19 cellular contexts compared by ENCODE assay signal in the genomic region with DNA sequence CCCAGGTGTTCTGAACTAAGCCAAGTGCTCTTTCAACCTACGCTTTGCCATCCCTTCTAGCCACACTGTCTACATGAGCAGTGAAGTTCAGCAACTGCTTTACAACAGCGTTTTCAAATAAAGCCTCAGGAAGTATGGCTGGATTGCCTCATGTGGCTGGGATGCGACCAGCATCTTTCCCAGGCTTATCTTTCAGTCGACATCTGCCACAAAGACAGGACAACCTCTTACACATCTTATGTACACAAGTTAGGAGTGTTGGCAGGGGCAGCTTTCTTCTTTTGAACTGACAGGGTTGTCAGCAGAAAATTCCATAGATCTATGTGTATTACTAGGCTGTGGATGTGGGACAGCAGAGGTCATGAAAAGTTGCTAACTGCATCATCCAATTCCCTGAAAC. TPM values are rescaled to one million over a fixed set of nuclear protein-coding genes. Genes with fewer than 3 reads are reported as not detected.
A peak's percentile ranks its signal among the peaks of the same experiment; 100 is the strongest.
DNase-seq lines count a peak whose midpoint lies in the region; ATAC-seq and TF ChIP-seq lines count a peak whose summit lies in the region.
"Had no signal": no experiment of that assay in that cellular context is flagged by ENCODE, and none has a peak within 500 bp of the region (broad histone marks: within the 10 kb centered on the region; RNA-seq: fewer than 3 reads in every experiment).

No MANE protein-coding gene starts in this region.

- H3K4me1 ChIP-seq in IMR-90 (ENCODE audit: control insufficient read depth, insufficient read depth, low read length): peaks cover 6% of the 10 kb centered on the region; the same call in 1 of the 2 replicates
- H3K4me1 ChIP-seq in neural progenitor cell: peaks cover 80% of the 10 kb centered on the region

- H3K27ac ChIP-seq in IMR-90 (ENCODE audit: insufficient read depth, low read length) (no peak overlapping the region), neural progenitor cell (no peak overlapping the region)
- H3K27ac ChIP-seq: SJSA1 had no signal

- no peak for TF ChIP-seq POLR2A in IMR-90 (IDR thresholded peaks at IDR 0.05; ENCODE audit: low read depth, low read length)

- H3K79me2 ChIP-seq in neural progenitor cell (ENCODE audit: low read depth): no peaks in the 10 kb centered on the region

- no peak overlapping the region for H3K18ac ChIP-seq in IMR-90 (ENCODE audit: low read depth, low read length)

- H3K27me3 ChIP-seq in IMR-90 (ENCODE audit: control insufficient read depth, insufficient read depth, low read length) (peaks cover 14% of the 10 kb centered on the region), neural progenitor cell (peaks cover 20% of the 10 kb centered on the region)

- H2BK20ac ChIP-seq in IMR-90 (ENCODE audit: low read depth, low read length): no peak overlapping the region

- no peak overlapping the region for H4K8ac ChIP-seq in IMR-90 (ENCODE audit: low read depth in 2 of 2, low read length in 2 of 2)

- no peak overlapping the region for H3K56ac ChIP-seq in IMR-90 (ENCODE audit: extremely low read depth, insufficient read depth, low read length)

- H3K36me3 ChIP-seq in IMR-90 (ENCODE audit: control insufficient read depth, insufficient read depth, low read length) (peaks cover 15% of the 10 kb centered on the region), neural progenitor cell (no peaks in the 10 kb centered on the region)
- H3K36me3 ChIP-seq: MG63, SJSA1 had no signal

- H3K4ac ChIP-seq in IMR-90 (ENCODE audit: low read depth, low read length): no peak overlapping the region

- intact Hi-C loops in IMR-90 (cut with micrococcal nuclease): no loop called here

- no TSS peak for BruUV-seq in IMR-90 (replicated peaks; lab: Mats Ljungman, UMichigan)

- no peaks in the 10 kb centered on the region for H3K9me3 ChIP-seq in IMR-90 (ENCODE audit: control insufficient read depth, insufficient read depth, low read length)
- no peaks in the 10 kb centered on the region for H3K9me3 ChIP-seq in neural progenitor cell (ENCODE audit: low read depth)
- H3K9me3 ChIP-seq: MG63, SJSA1 had no signal

- no peak overlapping the region for H2AK9ac ChIP-seq in IMR-90 (replicated peaks; ENCODE audit: low read depth, low read length, poor library complexity)

- DNase-seq in IMR-90 (peak; percentile 5), WTC11 (ENCODE audit: low spot score) (no peak), islet precursor cell (peak; percentile 59), neural progenitor cell (ENCODE audit: low spot score) (peak; percentile 24), GDM1 (lab: John Stamatoyannopoulos, UW) (no peak)
- DNase-seq in activated naive CD4-positive, alpha-beta T cell treated with Interleukin-2 at 50 U/mL for 16 hours: no peak
- no peak for DNase-seq in effector CD8-positive, alpha-beta T cell (lab: John Stamatoyannopoulos, UW)
- DNase-seq: CD4-positive, CD25-positive, alpha-beta regulatory T cell; DMS79 treated with DMSO at 0.1 percent for 48 hours; HCEC 1CT; MG63; NCI-H1048; NCI-H1417 treated with DMSO at 0.1 percent for 48 hours; NCI-H187 treated with DMSO at 0.1 percent for 48 hours; NCI-H2107; NCI-H2227 treated with DMSO at 0.1 percent for 48 hours; NCI-H510A had no signal

- in situ Hi-C loops in IMR-90 (cut with MboI; ENCODE audit: low sequenced_read_pairs): no loop called here

- H3K36me3 Mint-ChIP-seq in WTC11 (no peaks in the 10 kb centered on the region), neural progenitor cell (peaks cover 3% of the 10 kb centered on the region)
- H3K36me3 Mint-ChIP-seq: CD4-positive, CD25-positive, alpha-beta regulatory T cell had no signal

- H3K4me3 ChIP-seq in IMR-90 (ENCODE audit: insufficient read depth, low read depth, low read length): no peak overlapping the region
- H3K4me3 ChIP-seq in neural progenitor cell: no peak overlapping the region
- H3K4me3 ChIP-seq: GM12878, MG63, SJSA1 had no signal

- H3K14ac ChIP-seq in IMR-90 (replicated peaks; ENCODE audit: low read depth, low read length): no peak overlapping the region

- H2AFZ ChIP-seq in IMR-90 (replicated peaks; ENCODE audit: low read length, poor library complexity) (no peak overlapping the region), neural progenitor cell (replicated peaks) (no peak overlapping the region)

- CTCF ChIA-PET in IMR-90 (lab: Yijun Ruan, JAX): interaction anchor here (1.4 kb wide), 1 partner anchor 15 kb away, joined by 3 read pairs; no protein-coding TSS in a partner anchor
- CTCF ChIA-PET in WTC11 (lab: Charles Lee): interaction anchor here (2.2 to 5.6 kb wide), 3 partner anchors 13 to 20 kb away, joined by 20 to 87 read pairs (median 26); no protein-coding TSS in a partner anchor

- H3K9me1 ChIP-seq in IMR-90 (ENCODE audit: insufficient read depth, low read length): no peaks in the 10 kb centered on the region

- no peak overlapping the region for H2BK5ac ChIP-seq in IMR-90 (ENCODE audit: low read depth, low read length, poor library complexity, severe bottlenecking)

- H3K9ac ChIP-seq in IMR-90 (ENCODE audit: low read depth, low read length) (no peak overlapping the region), neural progenitor cell (no peak overlapping the region)

- H3K4me2 ChIP-seq in IMR-90 (ENCODE audit: low read depth, low read length): no peak overlapping the region
- H3K4me2 ChIP-seq in neural progenitor cell: peak overlapping the region; percentile 84

- no peaks in the 10 kb centered on the region for H3K9me3 Mint-ChIP-seq in WTC11
- H3K9me3 Mint-ChIP-seq in neural progenitor cell: no peaks in the 10 kb centered on the region
- H3K9me3 Mint-ChIP-seq: CD4-positive, CD25-positive, alpha-beta regulatory T cell had no signal

- H3K79me1 ChIP-seq in IMR-90 (ENCODE audit: low read depth in 1 of 2, low read length in 2 of 2): no peaks in the 10 kb centered on the region

- POLR2A ChIA-PET in IMR-90 (lab: Charles Lee; ENCODE audit: unreplicated experiment) (no interaction called here), WTC11 (lab: Charles Lee) (interaction anchor here (0.9 kb wide), 1 partner anchor 14 kb away, joined by 3 read pairs; no protein-coding TSS in a partner anchor)

- H4K20me1 ChIP-seq in IMR-90 (ENCODE audit: insufficient read depth, low read length) (no peaks in the 10 kb centered on the region), neural progenitor cell (ENCODE audit: low read depth) (no peaks in the 10 kb centered on the region)

- ATAC-seq in IMR-90 (ENCODE audit: low read depth): no peak
- ATAC-seq in WTC11: no peak
- ATAC-seq: GM12878 had no signal

- H3K27ac Mint-ChIP-seq in WTC11 (no peak overlapping the region), neural progenitor cell (peak overlapping the region; percentile 99)
- H3K27ac Mint-ChIP-seq: CD4-positive, CD25-positive, alpha-beta regulatory T cell had no signal

- TF ChIP-seq RAD21 in IMR-90 (IDR thresholded peaks at IDR 0.05; ENCODE audit: low read length): no peak

- no peak overlapping the region for H2BK15ac ChIP-seq in IMR-90 (ENCODE audit: low read depth, low read length)

- H3F3A ChIP-seq in neural progenitor cell (ENCODE audit: low read depth): peaks cover 75% of the 10 kb centered on the region

- H3K4me1 Mint-ChIP-seq in WTC11 (peaks cover 79% of the 10 kb centered on the region), neural progenitor cell (no peaks in the 10 kb centered on the region)
- H3K4me1 Mint-ChIP-seq: CD4-positive, CD25-positive, alpha-beta regulatory T cell had no signal

- H3K23ac ChIP-seq in IMR-90 (ENCODE audit: low read depth, low read length): no peak overlapping the region

- TF ChIP-seq CTCF in IMR-90 (conservative IDR thresholded peaks at IDR 0.05; ENCODE audit: low read depth, low read length) (no peak), WTC11 (IDR thresholded peaks at IDR 0.05) (no peak), neural progenitor cell (IDR thresholded peaks at IDR 0.05) (no peak)

- dilution Hi-C loops in IMR-90 (cut with HindIII; ENCODE audit: low sequenced_read_pairs, unreplicated experiment): no loop called here

- no peak overlapping the region for H4K91ac ChIP-seq in IMR-90 (ENCODE audit: insufficient read depth, low read depth, low read length)

- no peak overlapping the region for H4K5ac ChIP-seq in IMR-90 (ENCODE audit: low read depth, low read length)

- WGBS in IMR-90 (ENCODE audit: extremely low coverage in 2 of 2, insufficient read length in 1 of 2), 2 experiments: 0% methylated on average over 1 of the region's 4 CpGs; no CpG with 5 or more reads in 1 of the 2 experiments

- H3K4me3 Mint-ChIP-seq in WTC11 (peak overlapping the region; percentile 10; the same call in 1 of the 2 replicates), neural progenitor cell (peak overlapping the region; percentile 66)
- H3K4me3 Mint-ChIP-seq: CD4-positive, CD25-positive, alpha-beta regulatory T cell had no signal

- H2BK120ac ChIP-seq in IMR-90 (ENCODE audit: low read depth, low read length): no peak overlapping the region

- H3K27me3 Mint-ChIP-seq in WTC11 (ENCODE audit: low read depth) (no peaks in the 10 kb centered on the region), neural progenitor cell (ENCODE audit: insufficient read depth, low read depth) (no peaks in the 10 kb centered on the region)

- H2AK5ac ChIP-seq in IMR-90 (ENCODE audit: low read depth, low read length): no peak overlapping the region

TF ChIP-seq in IMR-90, 13 proteins besides CTCF, POLR2A, EP300 and RAD21 (continues in another document):
- TF ChIP-seq RCOR1 (IDR thresholded peaks at IDR 0.05; ENCODE audit: insufficient replicate concordance, low read length): no peak
- no peak for TF ChIP-seq SMC3 (IDR thresholded peaks at IDR 0.05; ENCODE audit: low read depth, low read length)

TF ChIP-seq in WTC11, 78 proteins besides CTCF, POLR2A, EP300 and RAD21 (continues in another document):
- TF ChIP-seq CREB1 (CRISPR knock-in tag; IDR thresholded peaks at IDR 0.05): no peak

RNA-seq across cellular contexts. Expression of a gene that starts 48.2 kb away (rescaled TPM):
- total RNA-seq in IMR-90 (2012; rRNA removed) (15.3 and 23.3 TPM in 2 replicates), WTC11 (2021) (1.6 to 1.9 TPM (median 1.7 TPM) in 3 replicates), neural progenitor cell (ENCODE audit: low replicate concordance) (5.1 and 5.6 TPM in 2 replicates)
- 73.4 and 73.8 TPM in 2 replicates for polyA plus RNA-seq in IMR-90 (2012; rRNA removed)
- polyA plus RNA-seq in IMR-90 (2012; cell fraction: cytosol; rRNA removed): 36.3 and 46.1 TPM in 2 replicates
- polyA plus RNA-seq in IMR-90 (2012; cell fraction: nucleus; rRNA removed; ENCODE audit: low replicate concordance): 316 and 398 TPM in 2 replicates

Comparison
In these comparisons a context has a peak if more than half of its experiments do, and no peak if none do; other contexts are left out.
1. DNase-seq: peak in IMR-90 (single experiment), islet precursor cell (single experiment) and neural progenitor cell (single experiment); none in WTC11 (single experiment), activated naive CD4-positive, alpha-beta T cell treated with Interleukin-2 at 50 U/mL for 16 hours (single experiment), effector CD8-positive, alpha-beta T cell (single experiment) and GDM1 (single experiment).